ENCODE assay signal across 2 cellular contexts in the genomic region with DNA sequence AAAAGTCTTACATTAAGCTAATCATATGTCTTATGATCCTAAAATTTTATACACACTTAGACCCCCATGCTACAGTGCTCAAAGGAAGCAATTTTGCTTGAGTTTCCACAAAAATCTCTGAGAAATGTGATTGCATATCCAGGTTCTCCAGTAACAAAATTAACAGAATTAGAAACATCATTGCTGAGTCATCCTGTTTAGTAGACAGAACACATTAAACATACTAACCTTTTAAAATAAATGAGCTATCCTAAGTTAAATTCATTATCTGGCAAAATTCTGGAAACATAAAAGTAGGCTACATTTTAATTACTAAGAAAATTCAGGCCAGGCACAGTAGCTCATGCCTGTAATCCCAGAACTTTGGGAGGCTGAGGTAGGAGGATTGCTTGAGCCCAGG.
TF ChIP-seq lines count a peak whose summit lies in the region.

No MANE protein-coding gene starts in this region.

TF ChIP-seq in IMR-90, 13 proteins besides CTCF, POLR2A, EP300 and RAD21:
- no peak for TF ChIP-seq MXI1 (IDR thresholded peaks at IDR 0.05; ENCODE audit: borderline replicate concordance, low read depth, low read length)
- TF ChIP-seq NFE2L2 (IDR thresholded peaks at IDR 0.05; ENCODE audit: low read depth, low read length) = peak; percentile 90
- peak; percentile 70 for TF ChIP-seq MAFK (IDR thresholded peaks at IDR 0.05; ENCODE audit: low read depth, low read length)

TF ChIP-seq in K562, 482 proteins besides CTCF, POLR2A, EP300 and RAD21:
- no peak for TF ChIP-seq SAFB (IDR thresholded peaks at IDR 0.05; ENCODE audit: borderline replicate concordance, low read depth, low read length)
- TF ChIP-seq CREB1 (IDR thresholded peaks at IDR 0.05) = no peak
- no peak for TF ChIP-seq CREB1 (CRISPR knock-in tag; IDR thresholded peaks at IDR 0.05)
- peak; percentile 78 for TF ChIP-seq MAFG (tag; conservative IDR thresholded peaks at IDR 0.05)
- TF ChIP-seq HDAC6 (IDR thresholded peaks at IDR 0.05; ENCODE audit: low read depth, low read length) = no peak
- TF ChIP-seq NONO (IDR thresholded peaks at IDR 0.05; ENCODE audit: low read depth in 2 of 2, low read length in 1 of 2) = no peak
- TF ChIP-seq C11orf30 (IDR thresholded peaks at IDR 0.05; ENCODE audit: low read depth) = peak; percentile 68
- TF ChIP-seq NFYB (IDR thresholded peaks at IDR 0.05; ENCODE audit: extremely low read depth, insufficient read length) = no peak
- TF ChIP-seq POLR3A (IDR thresholded peaks at IDR 0.05; ENCODE audit: borderline replicate concordance, extremely low read depth, insufficient read depth, insufficient read length) = no peak
- no peak for TF ChIP-seq POLR2AphosphoS5 (IDR thresholded peaks at IDR 0.05; ENCODE audit: control insufficient read depth, insufficient read depth, low read depth, low read length)
- no peak for TF ChIP-seq ZNF444 (CRISPR knock-in tag; IDR thresholded peaks at IDR 0.05)
- peak; percentile 72 for TF ChIP-seq ZNF316 (IDR thresholded peaks at IDR 0.05)
- TF ChIP-seq HLTF (IDR thresholded peaks at IDR 0.05) = no peak
- TF ChIP-seq SMARCA4 (IDR thresholded peaks at IDR 0.05) = no peak
- TF ChIP-seq SETDB1 (IDR thresholded peaks at IDR 0.05; ENCODE audit: low read length) = no peak
- TF ChIP-seq TAL1 (IDR thresholded peaks at IDR 0.05) = no peak
- TF ChIP-seq NFE2 (IDR thresholded peaks at IDR 0.05; ENCODE audit: low read depth) = peak; percentile 36; the same call in 1 of the 2 replicates
- peak; percentile 54 for TF ChIP-seq NFE2L1 (tag; IDR thresholded peaks at IDR 0.05; ENCODE audit: borderline replicate concordance, low read depth)
